In genomic region chr2:237691908-237692600, GRCh38 we compare ENCODE assay signal across 8 cellular contexts.
A peak's percentile ranks its signal among the peaks of the same experiment; 100 is the strongest.
DNase-seq lines count a peak whose midpoint lies in the region; ATAC-seq, FAIRE-seq and TF ChIP-seq lines count a peak whose summit lies in the region.

No MANE protein-coding gene starts in this region.

- TF ChIP-seq CTCF in WTC11 (IDR thresholded peaks at IDR 0.05): no peak
- TF ChIP-seq CTCF in cardiac fibroblast (IDR thresholded peaks at IDR 0.05; ENCODE audit: low read depth, low read length): no peak
- no peak for TF ChIP-seq CTCF in kidney (IDR thresholded peaks at IDR 0.05; ENCODE audit: borderline replicate concordance, extremely low read depth, insufficient read depth)

- POLR2A ChIA-PET in WTC11 (lab: Charles Lee): interaction anchor here (1.1 kb wide), 1 partner anchor 10 kb away, joined by 3 read pairs; no protein-coding TSS in a partner anchor

- intact Hi-C loops in kidney (cut with DNase I): no loop called here

- H3K9me3 Mint-ChIP-seq in WTC11: no peaks in the 10 kb centered on the region

- H3K4me3 ChIP-seq in cardiac fibroblast (replicated peaks in 1 of 2; ENCODE audit: low read depth in 2 of 2, low read length in 2 of 2) (peak overlapping the region; percentile 81 to 88), kidney (ENCODE audit: low read length in 2 of 2) (peak overlapping the region; percentile 75 to 77)

- H3K36me3 ChIP-seq in kidney (ENCODE audit: control insufficient read depth in 1 of 2, insufficient read depth in 2 of 2, low read length in 2 of 2): no peaks in the 10 kb centered on the region

- H3K4me1 ChIP-seq in kidney (ENCODE audit: control insufficient read depth in 1 of 2, insufficient read depth in 1 of 2, low read depth in 1 of 2, low read length in 2 of 2): peaks cover 23 to 25% of the 10 kb centered on the region in 2 donors

- peak overlapping the region; percentile 86 to 90 for H3K27ac ChIP-seq in kidney (ENCODE audit: low read depth in 2 of 2, low read length in 2 of 2)

- peak; percentile 89 for DNase-seq in NCI-H2107 (lab: John Stamatoyannopoulos, UW)
- DNase-seq in NCI-H2107 treated with DMSO at 0.1 percent for 48 hours (lab: John Stamatoyannopoulos, UW; ENCODE audit: unreplicated experiment): no peak
- DNase-seq in NCI-H2171 treated with DMSO at 0.1 percent for 48 hours (lab: John Stamatoyannopoulos, UW): peak; percentile 52
- DNase-seq in WTC11 (ENCODE audit: low spot score): peak; percentile 97
- peak; percentile 91 to 95 for DNase-seq in cardiac fibroblast (ENCODE audit: low read depth in 2 of 2)
- DNase-seq in kidney: peak; percentile 99
- DNase-seq in stimulated activated CD4-positive, alpha-beta T cell treated with anti-CD3 and anti-CD28 coated beads, Interleukin-1b, Interleukin-23, amount 100 ng/mL, for 24 hours (ENCODE audit: low read depth in 4 of 4, low spot score in 1 of 4): peak; percentile 93 to 97 (median 96)

- FAIRE-seq in kidney (lab: Jason Lieb, UNC): no peak

- H3K4me1 Mint-ChIP-seq in WTC11: peaks cover 54% of the 10 kb centered on the region

- peak overlapping the region; percentile 75 for H3K4me3 Mint-ChIP-seq in WTC11

- no peak overlapping the region for H3K27ac Mint-ChIP-seq in WTC11

- peak; percentile 53 for ATAC-seq in HG02970 (IDR thresholded peaks at IDR 0.05; ENCODE audit: low FRiP score, unreplicated experiment)
- ATAC-seq in WTC11: peak; percentile 82

- H3K9me3 ChIP-seq in kidney (ENCODE audit: control insufficient read depth in 1 of 2, low read length in 2 of 2): no peaks in the 10 kb centered on the region

- peak overlapping the region; percentile 81 to 88 for H3K9ac ChIP-seq in kidney (ENCODE audit: low read length in 2 of 2)

- CTCF ChIA-PET in WTC11 (lab: Charles Lee): interaction anchor here (1.0 to 3.6 kb wide), 9 partner anchors 10 to 571 kb away, joined by 3 to 24 read pairs (median 5); no protein-coding TSS in a partner anchor

- no peaks in the 10 kb centered on the region for H3K36me3 Mint-ChIP-seq in WTC11

- no peaks in the 10 kb centered on the region for H3K27me3 Mint-ChIP-seq in WTC11 (ENCODE audit: low read depth)

TF ChIP-seq in WTC11, 78 proteins besides CTCF, POLR2A, EP300 and RAD21:
- 0 out of 2 replicates have a peak, but pooled peaks have one; percentile 28 for TF ChIP-seq HMGXB4 (CRISPR knock-in tag; IDR thresholded peaks at IDR 0.05)
- no peak for TF ChIP-seq ETV6 (CRISPR knock-in tag; IDR thresholded peaks at IDR 0.05)
- TF ChIP-seq E2F5 (CRISPR knock-in tag; IDR thresholded peaks at IDR 0.05): 0 out of 2 replicates have a peak, but pooled peaks have one; percentile 21
- 0 out of 2 replicates have a peak, but pooled peaks have one; percentile 23 for TF ChIP-seq CREM (CRISPR knock-in tag; IDR thresholded peaks at IDR 0.05)
- no peak for TF ChIP-seq ESRRA (CRISPR knock-in tag; IDR thresholded peaks at IDR 0.05; ENCODE audit: borderline replicate concordance)
- TF ChIP-seq RELA (CRISPR knock-in tag; IDR thresholded peaks at IDR 0.05; ENCODE audit: borderline replicate concordance): 0 out of 2 replicates have a peak, but pooled peaks have one; percentile 59
